ENCODE assay signal across 9 cellular contexts in the genomic region with DNA sequence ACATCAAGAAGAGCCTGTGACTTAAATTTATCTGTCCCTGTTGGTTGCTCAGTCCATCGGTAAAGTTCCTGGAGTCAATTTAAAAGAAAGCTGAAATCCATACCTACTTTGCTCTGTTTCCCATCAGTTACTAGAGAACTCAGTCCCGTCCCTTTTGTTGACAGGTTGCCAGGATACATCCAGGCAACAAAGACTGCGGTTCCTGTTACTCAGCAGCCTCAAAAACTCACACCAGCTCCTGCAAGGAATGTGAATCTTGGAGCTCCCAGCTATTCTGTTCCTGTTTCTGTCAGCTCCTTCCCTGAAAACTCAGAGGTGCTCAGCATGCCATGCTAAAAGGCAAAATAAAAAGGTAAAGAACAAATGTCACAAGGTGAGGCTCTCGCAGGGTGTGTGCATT. TPM values are rescaled to one million over a fixed set of nuclear protein-coding genes. Genes with fewer than 3 reads are reported as not detected.
DNase-seq lines count a peak whose midpoint lies in the region; ATAC-seq and TF ChIP-seq lines count a peak whose summit lies in the region.
"Had no signal": no experiment of that assay in that cellular context is flagged by ENCODE, and none has a peak within 500 bp of the region (broad histone marks: within the 10 kb centered on the region; RNA-seq: fewer than 3 reads in every experiment).

Gene ZNF474, plus strand, starts transcription at position 215 of the 400 bp plus-strand sequence. CDS start 22,445 bp downstream, outside the sequence.

- POLR2A ChIA-PET in CD4-positive, alpha-beta T cell (lab: Charles Lee), result no interaction called here

- no peak for TF ChIP-seq CTCF in neural crest cell (conservative IDR thresholded peaks at IDR 0.05)
- no peak for TF ChIP-seq CTCF in CD4-positive, alpha-beta T cell (IDR thresholded peaks at IDR 0.05)

- peak within 1 kb of the TSS; percentile 95 for H3K27ac Mint-ChIP-seq in neural crest cell (ENCODE audit: unreplicated experiment)
- H3K27ac Mint-ChIP-seq in activated naive CD4-positive, alpha-beta T cell treated with anti-CD3 and anti-CD28 coated beads, Interleukin-2, amount 50 U/mL, for 72 hours, result no peak within 1 kb of the TSS
- no peak within 1 kb of the TSS for H3K27ac Mint-ChIP-seq in CD4-positive, alpha-beta T cell

- no peak within 1 kb of the TSS for H3K27ac ChIP-seq in CD4-positive, alpha-beta T cell (ENCODE audit: low read depth, low read length)

- intact Hi-C loops in CD4-positive, alpha-beta T cell (cut with DNase I, micrococcal nuclease), result no loop called here

- H3K27me3 Mint-ChIP-seq in neural crest cell (ENCODE audit: low read depth), result peaks cover 2% of the 10 kb centered on the region
- H3K27me3 Mint-ChIP-seq in CD4-positive, alpha-beta T cell, result no peaks in the 10 kb centered on the region

- no peaks in the 10 kb centered on the region for H3K36me3 Mint-ChIP-seq in neural crest cell (ENCODE audit: low read depth)
- H3K36me3 Mint-ChIP-seq in activated naive CD4-positive, alpha-beta T cell treated with anti-CD3 and anti-CD28 coated beads, Interleukin-2, amount 50 U/mL, for 72 hours, result no peaks in the 10 kb centered on the region
- no peaks in the 10 kb centered on the region for H3K36me3 Mint-ChIP-seq in CD4-positive, alpha-beta T cell (ENCODE audit: low read depth)

- TF ChIP-seq POLR2A in erythroblast (IDR thresholded peaks at IDR 0.05; ENCODE audit: low read length), result no peak

- no peaks in the 10 kb centered on the region for H3K9me3 Mint-ChIP-seq in neural crest cell
- H3K9me3 Mint-ChIP-seq in activated naive CD4-positive, alpha-beta T cell treated with anti-CD3 and anti-CD28 coated beads, Interleukin-2, amount 50 U/mL, for 72 hours, result no peaks in the 10 kb centered on the region
- no peaks in the 10 kb centered on the region for H3K9me3 Mint-ChIP-seq in CD4-positive, alpha-beta T cell

- H3K27me3 ChIP-seq in CD4-positive, alpha-beta T cell (ENCODE audit: control insufficient read depth, insufficient read depth, low read length), result no peaks in the 10 kb centered on the region

- CTCF ChIA-PET in CD4-positive, alpha-beta T cell (lab: Charles Lee), result no interaction called here

- H3K4me1 Mint-ChIP-seq in neural crest cell, result peaks cover 10% of the 10 kb centered on the region
- no peaks in the 10 kb centered on the region for H3K4me1 Mint-ChIP-seq in CD4-positive, alpha-beta T cell (ENCODE audit: low read depth)

- H3K4me3 Mint-ChIP-seq in neural crest cell, result no peak within 1 kb of the TSS
- H3K4me3 Mint-ChIP-seq in CD4-positive, alpha-beta T cell, result no peak within 1 kb of the TSS

- H3K9me3 ChIP-seq in CD4-positive, alpha-beta T cell (ENCODE audit: control insufficient read depth, low read length), result no peaks in the 10 kb centered on the region

- DNase-seq in DMS53 treated with DMSO at 0.1 percent for 48 hours (lab: John Stamatoyannopoulos, UW; ENCODE audit: unreplicated experiment) (peak; percentile 28), NCI-H748 (lab: John Stamatoyannopoulos, UW; ENCODE audit: unreplicated experiment) (peak; percentile 61), erythroblast (lab: John Stamatoyannopoulos, UW) (peak; percentile 8 to 34), neural crest cell (ENCODE audit: low read depth, low spot score) (peak; percentile 3), left lobe of liver (ENCODE audit: low spot score) (no peak)
- no peak for DNase-seq in activated naive CD4-positive, alpha-beta T cell treated with anti-CD3 and anti-CD28 coated beads, Interleukin-2, amount 50 U/mL, for 72 hours (ENCODE audit: low spot score in 2 of 2)
- no peak for DNase-seq in stimulated activated CD4-positive, alpha-beta T cell treated with anti-CD3 and anti-CD28 coated beads, Interleukin-15, amount 100 ng/mL, for 24 hours
- DNase-seq in CD4-positive, alpha-beta T cell, result no peak
- DNase-seq: MM.1S had no signal

- ATAC-seq in left lobe of liver, result no peak
- ATAC-seq in activated naive CD4-positive, alpha-beta T cell treated with anti-CD3 and anti-CD28 coated beads, Interleukin-2, amount 50 U/mL, for 72 hours, result no peak
- no peak for ATAC-seq in CD4-positive, alpha-beta T cell (ENCODE audit: poor library complexity)

RNA-seq across cellular contexts. Expression of gene ZNF474, which starts in this region (rescaled TPM):
- total RNA-seq in neural crest cell, result 0.30 and 0.47 TPM in 2 replicates
- 0.13 TPM for total RNA-seq in left lobe of liver
- total RNA-seq in activated naive CD4-positive, alpha-beta T cell treated with anti-CD3 and anti-CD28 coated beads, Interleukin-2, amount 50 U/mL, for 72 hours, result under 1 TPM in 1 of 2 donors, not detected in 1; 0.12 TPM
- total RNA-seq in CD4-positive, alpha-beta T cell, result under 1 TPM in 1 of 2 experiments, not detected in 1; 0.28 TPM

Comparison
In these comparisons a context has a peak if more than half of its experiments do, and no peak if none do; other contexts are left out.
1. Peak in DNase-seq in neural crest cell; RNA of the gene not detected or under 1 TPM.
2. DNase-seq: peak in DMS53 treated with DMSO at 0.1 percent for 48 hours (single experiment), NCI-H748 (single experiment) and erythroblast (2 of 2); none in left lobe of liver (single experiment), activated naive CD4-positive, alpha-beta T cell treated with anti-CD3 and anti-CD28 coated beads, Interleukin-2, amount 50 U/mL, for 72 hours (0 of 2), stimulated activated CD4-positive, alpha-beta T cell treated with anti-CD3 and anti-CD28 coated beads, Interleukin-15, amount 100 ng/mL, for 24 hours (single experiment) and CD4-positive, alpha-beta T cell (0 of 10).